ENCODE assay signal across 12 cellular contexts in genomic region chr21:46637952-46638746, GRCh38. TPM values are rescaled to one million over a fixed set of nuclear protein-coding genes. Genes with fewer than 3 reads are reported as not detected.
DNase-seq lines count a peak whose midpoint lies in the region; ATAC-seq, FAIRE-seq and TF ChIP-seq lines count a peak whose summit lies in the region.
"Had no signal": no experiment of that assay in that cellular context is flagged by ENCODE, and none has a peak within 500 bp of the region (broad histone marks: within the 10 kb centered on the region; RNA-seq: fewer than 3 reads in every experiment).

No MANE protein-coding gene starts in this region.

- peaks cover 32% of the 10 kb centered on the region for H3K79me2 ChIP-seq in HepG2 (ENCODE audit: insufficient read depth, low read length)

- TF ChIP-seq POLR2A in HepG2 (IDR thresholded peaks at IDR 0.05; ENCODE audit: insufficient read depth in 1 of 2, low read depth in 2 of 2, low read length in 2 of 2): no peak
- TF ChIP-seq POLR2A in right lobe of liver (IDR thresholded peaks at IDR 0.05): no peak

- no TSS peak for BruUV-seq in HepG2 (replicated peaks; lab: Mats Ljungman, UMichigan)

- intact Hi-C loops in HepG2 (cut with micrococcal nuclease; ENCODE audit: unreplicated experiment): loop anchor here (2.0 kb wide), 1 partner anchor 15 kb away; no protein-coding TSS in a partner anchor
- intact Hi-C loops in right lobe of liver (cut with DNase I): no loop called here
- intact Hi-C loops in ascending aorta (cut with DNase I): no loop called here

- in situ Hi-C loops in HepG2 (cut with HindIII; ENCODE audit: extremely low pct_ligation_motif_present, low pct_unique_long_range_greater_than_20kb): no loop called here

- WGBS in HepG2 (ENCODE audit: low lambda C conversion rate): 85% methylated on average over 3 of the region's 3 CpGs
- WGBS in right lobe of liver (ENCODE audit: insufficient coverage, low coverage, low lambda C conversion rate, missing lambda C conversion rate): 60% methylated on average over 3 of the region's 3 CpGs

- CTCF ChIA-PET in HepG2 (lab: Yijun Ruan, JAX; ENCODE audit: low intra/inter-chr PET ratio, low total read pairs): no interaction called here

- no peak for TF ChIP-seq RAD21 in HepG2 (CRISPR knock-in tag; IDR thresholded peaks at IDR 0.05)

- peak overlapping the region; percentile 3; the same call in 1 of the 2 replicates for H3K9ac ChIP-seq in HepG2 (ENCODE audit: insufficient read depth, low read depth, low read length)

- DNase-seq in HepG2 (ENCODE audit: low spot score) (no peak), right lobe of liver (no peak), ascending aorta (ENCODE audit: low spot score in 2 of 2) (no peak), medulla oblongata (ENCODE audit: extremely low spot score) (peak; percentile 67), COR-L47 (lab: John Stamatoyannopoulos, UW) (no peak), NK-92 (lab: John Stamatoyannopoulos, UW; ENCODE audit: unreplicated experiment) (no peak), mesenteric fat pad (ENCODE audit: low spot score) (no peak)
- DNase-seq: body of pancreas, DMS 273 treated with DMSO at 0.1 percent for 48 hours, NCI-H1092 had no signal

- peaks cover 4% of the 10 kb centered on the region; the same call in 1 of the 2 replicates for H4K20me1 ChIP-seq in HepG2 (ENCODE audit: insufficient read depth, low read length)

- peaks cover 2 to 12% of the 10 kb centered on the region in 2 experiments; a peak in 3 of 5 replicates for H3K36me3 ChIP-seq in HepG2 (replicated peaks in 1 of 2; ENCODE audit: control insufficient read depth in 1 of 2, insufficient read depth in 2 of 2, low read length in 2 of 2)
- H3K36me3 ChIP-seq in right lobe of liver: peaks cover 0 to 4% (median 0%) of the 10 kb centered on the region in 4 donors
- H3K36me3 ChIP-seq in ascending aorta: peaks cover 6 to 18% of the 10 kb centered on the region in 2 donors

- H3K27me3 ChIP-seq in HepG2 (ENCODE audit: control insufficient read depth in 1 of 2, insufficient read depth in 2 of 2, low read length in 2 of 2): no peaks in the 10 kb centered on the region; a peak in 1 of 5 replicates
- no peaks in the 10 kb centered on the region for H3K27me3 ChIP-seq in right lobe of liver
- no peaks in the 10 kb centered on the region for H3K27me3 ChIP-seq in ascending aorta
- H3K27me3 ChIP-seq: body of pancreas had no signal

- H3K4me3 ChIP-seq in HepG2 (replicated peaks in 1 of 3; ENCODE audit: insufficient read depth in 1 of 3, low read depth in 2 of 3, low read length in 3 of 3): peak overlapping the region in 1 of 3 experiments; percentile 1; a peak in 1 of 6 replicates
- H3K4me3 ChIP-seq in right lobe of liver: no peak overlapping the region
- peak overlapping the region; percentile 13 to 69 for H3K4me3 ChIP-seq in ascending aorta
- H3K4me3 ChIP-seq: body of pancreas had no signal

- H3K4me1 ChIP-seq in HepG2 (ENCODE audit: insufficient read depth, low read length) (peaks cover 54% of the 10 kb centered on the region), right lobe of liver (no peaks in the 10 kb centered on the region), ascending aorta (peaks cover 3 to 20% of the 10 kb centered on the region in 2 donors)

- no peak overlapping the region for H2AFZ ChIP-seq in HepG2 (ENCODE audit: low read length)

- no peak overlapping the region for H3K27ac ChIP-seq in HepG2 (ENCODE audit: extremely low read length, insufficient read depth, low read length)
- no peak overlapping the region for H3K27ac ChIP-seq in right lobe of liver
- peak overlapping the region in 1 of 2 donors; percentile 5 for H3K27ac ChIP-seq in ascending aorta
- H3K27ac ChIP-seq: body of pancreas had no signal

- no peak for TF ChIP-seq EP300 in HepG2 (IDR thresholded peaks at IDR 0.05; ENCODE audit: low read depth in 2 of 2, low read length in 2 of 2)
- no peak for TF ChIP-seq EP300 in HepG2 (CRISPR knock-in tag; IDR thresholded peaks at IDR 0.05; ENCODE audit: borderline replicate concordance)

- POLR2A ChIA-PET in HepG2 (lab: Yijun Ruan, JAX): no interaction called here

- TF ChIP-seq CTCF in HepG2 (CRISPR knock-in tag; IDR thresholded peaks at IDR 0.05): no peak
- TF ChIP-seq CTCF in right lobe of liver (IDR thresholded peaks at IDR 0.05): no peak
- no peak for TF ChIP-seq CTCF in ascending aorta (IDR thresholded peaks at IDR 0.05)

- FAIRE-seq in HepG2 (lab: Jason Lieb, UNC): no peak

- H3K9me3 ChIP-seq in HepG2 (ENCODE audit: low read length) (no peaks in the 10 kb centered on the region), right lobe of liver (no peaks in the 10 kb centered on the region), ascending aorta (no peaks in the 10 kb centered on the region)
- H3K9me3 ChIP-seq: body of pancreas had no signal

- ATAC-seq in HepG2 (no peak), right lobe of liver (no peak), HG03520 (IDR thresholded peaks at IDR 0.05; ENCODE audit: unreplicated experiment) (no peak)
- ATAC-seq: body of pancreas had no signal

- peak overlapping the region; percentile 46 for H3K4me2 ChIP-seq in HepG2 (ENCODE audit: low read depth, low read length)

TF ChIP-seq in HepG2, 621 proteins besides CTCF, POLR2A, EP300 and RAD21 (continues in another document):
- 0 out of 2 replicates have a peak, but pooled peaks have one; percentile 10 for TF ChIP-seq MAFF (IDR thresholded peaks at IDR 0.05; ENCODE audit: low read depth, low read length)
- TF ChIP-seq, protein P1, sequence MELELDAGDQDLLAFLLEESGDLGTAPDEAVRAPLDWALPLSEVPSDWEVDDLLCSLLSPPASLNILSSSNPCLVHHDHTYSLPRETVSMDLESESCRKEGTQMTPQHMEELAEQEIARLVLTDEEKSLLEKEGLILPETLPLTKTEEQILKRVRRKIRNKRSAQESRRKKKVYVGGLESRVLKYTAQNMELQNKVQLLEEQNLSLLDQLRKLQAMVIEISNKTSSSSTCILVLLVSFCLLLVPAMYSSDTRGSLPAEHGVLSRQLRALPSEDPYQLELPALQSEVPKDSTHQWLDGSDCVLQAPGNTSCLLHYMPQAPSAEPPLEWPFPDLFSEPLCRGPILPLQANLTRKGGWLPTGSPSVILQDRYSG (CRISPR knock-in tag; IDR thresholded peaks at IDR 0.05): no peak
- TF ChIP-seq POLR2G (IDR thresholded peaks at IDR 0.05; ENCODE audit: low read depth, low read length): no peak
- peak in 1 of 2 experiments; percentile 55; a peak in 2 of 4 replicates for TF ChIP-seq MAFK (conservative IDR thresholded peaks at IDR 0.05 in 1 of 2, IDR thresholded peaks at IDR 0.05 in 1 of 2; ENCODE audit: low read length in 2 of 2)

RNA-seq across cellular contexts. Expression of gene PRMT2, which starts 2.7 kb away (rescaled TPM):
- total RNA-seq in HepG2 (2016; rRNA removed; fragmentation: Illumina TruSeq; extraction: Trizol): 54.4 and 63.3 TPM in 2 replicates
- total RNA-seq in HepG2 (2016; cell fraction: cytosol; rRNA removed; fragmentation: Illumina TruSeq; extraction: Trizol; ENCODE audit: low read depth): 77.4 and 86.8 TPM in 2 replicates
- total RNA-seq in HepG2 (2016; cell fraction: insoluble cytoplasmic fraction; rRNA removed; fragmentation: Illumina TruSeq; extraction: Trizol): 53.4 and 57.4 TPM in 2 replicates
- total RNA-seq in HepG2 (2016; cell fraction: membrane; rRNA removed; fragmentation: Illumina TruSeq; extraction: Trizol): 107 and 119 TPM in 2 replicates
- 30.5 and 39.1 TPM in 2 replicates for total RNA-seq in HepG2 (2016; cell fraction: nucleus; rRNA removed; fragmentation: Illumina TruSeq; extraction: Trizol)
- 75.9 and 78.8 TPM in 2 replicates for polyA plus RNA-seq in HepG2 (2011; rRNA removed)
- polyA plus RNA-seq in HepG2 (2011; cell fraction: cytosol; rRNA removed): 94.5 and 113 TPM in 2 replicates
- 103 and 105 TPM in 2 replicates for polyA plus RNA-seq in HepG2 (2011; cell fraction: nucleus; rRNA removed)
- 35.7 and 48.7 TPM in 2 replicates for polyA plus RNA-seq in HepG2 (2012)
- polyA plus RNA-seq in HepG2 (2016; cell fraction: cytosol; fragmentation: Illumina TruSeq; extraction: Trizol; ENCODE audit: low read depth): 112 and 134 TPM in 2 replicates
- 63.9 and 73.9 TPM in 2 replicates for polyA plus RNA-seq in HepG2 (2016; cell fraction: insoluble cytoplasmic fraction; fragmentation: Illumina TruSeq; extraction: Trizol; ENCODE audit: low read depth)
- polyA plus RNA-seq in HepG2 (2016; cell fraction: membrane; fragmentation: Illumina TruSeq; extraction: Trizol; ENCODE audit: low read depth): 114 and 126 TPM in 2 replicates
- polyA plus RNA-seq in HepG2 (2016; cell fraction: nucleus; fragmentation: Illumina TruSeq; extraction: Trizol; ENCODE audit: insufficient read depth, low read depth): 61.2 and 66.3 TPM in 2 replicates
- 63.7 and 112 TPM in 2 replicates for polyA minus RNA-seq in HepG2 (2011; rRNA and poly(A)+ RNA removed; ENCODE audit: low replicate concordance)
- polyA minus RNA-seq in HepG2 (2011; cell fraction: cytosol; rRNA and poly(A)+ RNA removed): 25.9 and 26.0 TPM in 2 replicates
- polyA minus RNA-seq in HepG2 (2011; cell fraction: nucleus; rRNA and poly(A)+ RNA removed): 50.1 and 53.1 TPM in 2 replicates
- 10 to 100 TPM; 12.4 to 28.0 (median 19.6) TPM for total RNA-seq in right lobe of liver
- 23.3 TPM for total RNA-seq in ascending aorta
- total RNA-seq in mesenteric fat pad: 84.6 TPM

RNA-seq across cellular contexts. Expression of gene S100B, which starts 33.3 kb away (rescaled TPM):
- total RNA-seq in HepG2 (2016; rRNA removed; fragmentation: Illumina TruSeq; extraction: Trizol): not detected in 2 replicates
- 0.26 TPM in 1 of 2 replicates, not detected in the other for total RNA-seq in HepG2 (2016; cell fraction: cytosol; rRNA removed; fragmentation: Illumina TruSeq; extraction: Trizol; ENCODE audit: low read depth)
- total RNA-seq in HepG2 (2016; cell fraction: insoluble cytoplasmic fraction; rRNA removed; fragmentation: Illumina TruSeq; extraction: Trizol): not detected in 2 replicates
- total RNA-seq in HepG2 (2016; cell fraction: membrane; rRNA removed; fragmentation: Illumina TruSeq; extraction: Trizol): not detected in 2 replicates
- total RNA-seq in HepG2 (2016; cell fraction: nucleus; rRNA removed; fragmentation: Illumina TruSeq; extraction: Trizol): not detected in 2 replicates
- not detected in 2 replicates for polyA plus RNA-seq in HepG2 (2011; rRNA removed)
- not detected in 2 replicates for polyA plus RNA-seq in HepG2 (2011; cell fraction: cytosol; rRNA removed)
- not detected in 2 replicates for polyA plus RNA-seq in HepG2 (2011; cell fraction: nucleus; rRNA removed)
- polyA plus RNA-seq in HepG2 (2012): not detected in 2 replicates
- polyA plus RNA-seq in HepG2 (2016; cell fraction: cytosol; fragmentation: Illumina TruSeq; extraction: Trizol; ENCODE audit: low read depth): not detected in 2 replicates
- not detected in 2 replicates for polyA plus RNA-seq in HepG2 (2016; cell fraction: insoluble cytoplasmic fraction; fragmentation: Illumina TruSeq; extraction: Trizol; ENCODE audit: low read depth)
- polyA plus RNA-seq in HepG2 (2016; cell fraction: membrane; fragmentation: Illumina TruSeq; extraction: Trizol; ENCODE audit: low read depth): not detected in 2 replicates
- polyA plus RNA-seq in HepG2 (2016; cell fraction: nucleus; fragmentation: Illumina TruSeq; extraction: Trizol; ENCODE audit: insufficient read depth, low read depth): not detected in 2 replicates
- polyA minus RNA-seq in HepG2 (2011; rRNA and poly(A)+ RNA removed; ENCODE audit: low replicate concordance): not detected in 2 replicates
- not detected in 2 replicates for polyA minus RNA-seq in HepG2 (2011; cell fraction: cytosol; rRNA and poly(A)+ RNA removed)
- 0.90 TPM in 1 of 2 replicates, not detected in the other for polyA minus RNA-seq in HepG2 (2011; cell fraction: nucleus; rRNA and poly(A)+ RNA removed)
- under 1 TPM in 3 of 6 experiments, not detected in 3; 0.49 to 0.78 (median 0.62) TPM for total RNA-seq in right lobe of liver
- 0.53 TPM for total RNA-seq in ascending aorta
- total RNA-seq in mesenteric fat pad: 102 TPM
- total RNA-seq: kidney epithelial cell had no signal

Comparison
In these comparisons a context has a peak if more than half of its experiments do, and no peak if none do; other contexts are left out.
1. H3K4me3 ChIP-seq: peak in ascending aorta (2 of 2); none in right lobe of liver (0 of 3).
2. RNA of gene S100B, which starts 33.3 kb away (total RNA-seq): 102 TPM in mesenteric fat pad (single experiment); 0.53 TPM in ascending aorta (single experiment), 0.49 to 0.78 TPM in right lobe of liver and 0.26 TPM in HepG2; every median in the first group is over 10 times any median in the second.